ENCODE assay signal across 1 cellular context in the genomic region with DNA sequence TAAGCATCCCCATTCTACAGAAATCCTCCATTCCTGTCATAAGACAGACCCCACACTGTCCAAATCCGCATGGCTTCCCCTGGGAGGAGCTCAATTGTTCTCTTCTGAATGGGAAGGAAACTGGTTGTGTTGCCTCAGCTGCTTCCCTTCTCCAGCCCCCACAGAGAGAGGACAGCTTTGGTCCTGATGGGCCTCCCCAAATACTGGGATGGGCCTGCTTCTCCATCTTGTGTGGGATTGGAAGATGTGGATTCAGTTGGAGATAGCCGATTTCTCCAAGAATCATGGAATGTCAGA.
TF ChIP-seq lines count a peak whose summit lies in the region.

No MANE protein-coding gene starts in this region.

TF ChIP-seq in IMR-90, 13 proteins besides CTCF, POLR2A, EP300 and RAD21 (continued from another document):
- TF ChIP-seq ELK1 (IDR thresholded peaks at IDR 0.05; ENCODE audit: borderline replicate concordance, low read depth, low read length) (no peak), SMC3 (IDR thresholded peaks at IDR 0.05; ENCODE audit: low read depth, low read length) (no peak), CHD1 (IDR thresholded peaks at IDR 0.05; ENCODE audit: low read depth, low read length) (no peak)
